ENCODE assay signal across 17 cellular contexts in the genomic region with DNA sequence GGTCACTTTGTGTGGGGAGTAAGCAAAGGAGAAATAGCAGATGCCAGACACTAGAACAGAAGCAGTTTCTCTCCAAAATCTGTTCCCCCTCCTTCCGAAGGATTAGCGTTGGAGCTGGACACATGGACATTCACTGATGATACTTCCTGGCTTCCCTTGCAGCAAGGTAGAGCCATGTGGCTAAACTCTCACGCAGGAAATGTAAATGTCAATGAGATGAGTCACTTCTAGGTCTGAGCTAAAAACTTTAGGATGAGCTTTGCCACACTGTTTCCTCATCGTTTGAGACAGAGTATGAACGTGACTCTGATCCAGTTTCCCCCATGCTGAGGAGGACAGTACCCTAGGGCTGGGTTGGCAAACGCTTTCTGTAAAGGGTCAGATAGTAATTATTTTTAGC. TPM values are rescaled to one million over a fixed set of nuclear protein-coding genes. Genes with fewer than 3 reads are reported as not detected.
DNase-seq lines count a peak whose midpoint lies in the region; ATAC-seq and TF ChIP-seq lines count a peak whose summit lies in the region.
"Had no signal": no experiment of that assay in that cellular context is flagged by ENCODE, and none has a peak within 500 bp of the region (broad histone marks: within the 10 kb centered on the region; RNA-seq: fewer than 3 reads in every experiment).

No MANE protein-coding gene starts in this region.

- H2AFZ ChIP-seq in HCT116 (ENCODE audit: low read depth, low read length, poor library complexity, severe bottlenecking), result no peak overlapping the region

- H3K27me3 ChIP-seq in HCT116 (ENCODE audit: insufficient read depth, low read length) (no peaks in the 10 kb centered on the region), gastroesophageal sphincter (peaks cover 2% of the 10 kb centered on the region)
- H3K27me3 ChIP-seq: colonic mucosa, vagina had no signal

- TF ChIP-seq CTCF in AG04449 (IDR thresholded peaks at IDR 0.05; ENCODE audit: insufficient read depth, low read length, missing control alignments) (no peak), HCT116 (IDR thresholded peaks at IDR 0.05 in 2 of 3, conservative IDR thresholded peaks at IDR 0.05 in 1 of 3; ENCODE audit: borderline replicate concordance in 1 of 3, insufficient read depth in 1 of 3, low read depth in 2 of 3, low read length in 2 of 3) (no peak), gastroesophageal sphincter (IDR thresholded peaks at IDR 0.05) (no peak), mesothelial cell of epicardium (IDR thresholded peaks at IDR 0.05; ENCODE audit: unreplicated experiment) (no peak)

- DNase-seq in AG04449 (ENCODE audit: low read depth, low spot score), result peak; percentile 4
- no peak for DNase-seq in HCT116 (ENCODE audit: low read depth, low spot score)
- peak; percentile 25 for DNase-seq in SK-MEL-5 (ENCODE audit: low read depth, low spot score)
- no peak for DNase-seq in mesothelial cell of epicardium (ENCODE audit: low spot score in 2 of 2, unreplicated experiment in 2 of 2)
- DNase-seq in stimulated activated naive CD4-positive, alpha-beta T cell treated with Interleukin-2 at 50 U/mL for 16 hours (lab: John Stamatoyannopoulos, UW), result no peak
- DNase-seq in T1000 (lab: John Stamatoyannopoulos, UW), result no peak
- no peak for DNase-seq in NCI-H1417 (lab: John Stamatoyannopoulos, UW)
- DNase-seq: activated CD4-positive, CD25-positive, alpha-beta regulatory T cell; C1 segment of cervical spinal cord; colonic mucosa; NCI-H524; SHP77; spleen had no signal

- H3K27ac ChIP-seq in HCT116 (ENCODE audit: low read depth, low read length) (no peak overlapping the region), gastroesophageal sphincter (peak overlapping the region in 3 of 4 donors; percentile 75 to 77 (median 75))
- H3K27ac ChIP-seq: colonic mucosa, spleen, vagina had no signal

- H4K20me1 ChIP-seq in HCT116 (ENCODE audit: insufficient read depth), result no peaks in the 10 kb centered on the region

- H3K9me2 ChIP-seq in HCT116 (ENCODE audit: insufficient read depth), result no peaks in the 10 kb centered on the region

- in situ Hi-C loops in SK-MEL-5 (cut with HindIII; ENCODE audit: low pct_unique_long_range_greater_than_20kb, low sequenced_read_pairs), result no loop called here

- TF ChIP-seq RAD21 in HCT116 (IDR thresholded peaks at IDR 0.05; ENCODE audit: low read depth), result no peak

- no peak overlapping the region for H3K27ac Mint-ChIP-seq in mesothelial cell of epicardium
- H3K27ac Mint-ChIP-seq: natural killer cell treated with Interleukin-12 subunit alpha and Interleukin-12 subunit beta and Interleukin-15 and Interleukin-18, amount 100 ng/mL, for 72 hours had no signal

- CTCF ChIA-PET in AG04449 (lab: Yijun Ruan, JAX), result interaction anchor here (1.0 to 1.5 kb wide), 2 partner anchors 50 to 54 kb away, joined by 3 to 9 read pairs; no protein-coding TSS in a partner anchor
- CTCF ChIA-PET in HCT116 (lab: Charles Lee), result no interaction called here

- RAD21 ChIA-PET in HCT116 (lab: Charles Lee; ENCODE audit: low non-redundant PET in 1 of 2, low total read pairs in 2 of 2, uncharacterized antibody in 2 of 2, unreplicated experiment in 2 of 2), result no interaction called here

- TF ChIP-seq POLR2A in HCT116 (IDR thresholded peaks at IDR 0.05; ENCODE audit: borderline replicate concordance, extremely low read depth, insufficient read depth, insufficient read length), result no peak
- no peak for TF ChIP-seq POLR2A in gastroesophageal sphincter (IDR thresholded peaks at IDR 0.05)

- peaks cover 0 to 8% of the 10 kb centered on the region in 2 experiments; a peak in 2 of 4 replicates for H3K4me1 ChIP-seq in HCT116 (ENCODE audit: control insufficient read depth in 1 of 2, insufficient read depth in 2 of 2, low read length in 2 of 2)
- H3K4me1 ChIP-seq in gastroesophageal sphincter, result peaks cover 0 to 52% (median 6%) of the 10 kb centered on the region in 3 donors
- H3K4me1 ChIP-seq: colonic mucosa, vagina had no signal

- WGBS in gastroesophageal sphincter (ENCODE audit: low coverage in 1 of 2), 2 donors, result 65 to 75% methylated on average over 4 to 5 of the region's 6 CpGs

- H3K79me2 ChIP-seq in HCT116 (ENCODE audit: insufficient read depth, low read length), result no peaks in the 10 kb centered on the region

- no peak for TF ChIP-seq EP300 in gastroesophageal sphincter (IDR thresholded peaks at IDR 0.05)

- H3K4me3 ChIP-seq in AG04449 (ENCODE audit: low read depth, low read length), result no peak overlapping the region
- no peak overlapping the region for H3K4me3 ChIP-seq in HCT116 (replicated peaks in 1 of 2; ENCODE audit: low read depth in 1 of 2, low read length in 2 of 2)
- H3K4me3 ChIP-seq in gastroesophageal sphincter, result no peak overlapping the region
- H3K4me3 ChIP-seq: colonic mucosa, spleen, vagina had no signal

- H3K9me3 ChIP-seq in HCT116 (ENCODE audit: control insufficient read depth in 1 of 2, insufficient read depth in 1 of 2, low read depth in 1 of 2, low read length in 2 of 2) (peaks cover 0 to 3% of the 10 kb centered on the region in 2 experiments; a peak in 1 of 4 replicates), gastroesophageal sphincter (peaks cover 0 to 10% (median 0%) of the 10 kb centered on the region in 3 donors)
- H3K9me3 ChIP-seq: colonic mucosa had no signal

- no peaks in the 10 kb centered on the region for H3K36me3 ChIP-seq in HCT116 (ENCODE audit: control insufficient read depth in 1 of 2, insufficient read depth in 2 of 2, low read length in 2 of 2)
- H3K36me3 ChIP-seq in gastroesophageal sphincter, result no peaks in the 10 kb centered on the region
- H3K36me3 ChIP-seq: colonic mucosa, spleen, vagina had no signal

- H3K4me1 Mint-ChIP-seq in mesothelial cell of epicardium, result peaks cover 6% of the 10 kb centered on the region

- ATAC-seq in HCT116 (no peak; the same call in 1 of the 2 replicates), gastroesophageal sphincter (no peak)
- ATAC-seq: natural killer cell treated with Interleukin-12 subunit alpha and Interleukin-12 subunit beta and Interleukin-15 and Interleukin-18, amount 100 ng/mL, for 72 hours had no signal

- no peak overlapping the region for H3K4me2 ChIP-seq in HCT116 (ENCODE audit: low read length)

- H3K4me3 Mint-ChIP-seq in mesothelial cell of epicardium, result no peak overlapping the region
- H3K4me3 Mint-ChIP-seq: natural killer cell treated with Interleukin-12 subunit alpha and Interleukin-12 subunit beta and Interleukin-15 and Interleukin-18, amount 100 ng/mL, for 72 hours had no signal

- H3K9me3 Mint-ChIP-seq in mesothelial cell of epicardium, result peaks cover 17% of the 10 kb centered on the region
- H3K9me3 Mint-ChIP-seq: natural killer cell treated with Interleukin-12 subunit alpha and Interleukin-12 subunit beta and Interleukin-15 and Interleukin-18, amount 100 ng/mL, for 72 hours had no signal

- BruUV-seq in HCT116 (replicated peaks; lab: Mats Ljungman, UMichigan), result no TSS peak

- H3K36me3 Mint-ChIP-seq in mesothelial cell of epicardium, result no peaks in the 10 kb centered on the region
- H3K36me3 Mint-ChIP-seq: natural killer cell treated with Interleukin-12 subunit alpha and Interleukin-12 subunit beta and Interleukin-15 and Interleukin-18, amount 100 ng/mL, for 72 hours had no signal

- POLR2A ChIA-PET in AG04449 (lab: Yijun Ruan, JAX) (no interaction called here), HCT116 (lab: Charles Lee) (no interaction called here)

- no peaks in the 10 kb centered on the region for H3K27me3 Mint-ChIP-seq in mesothelial cell of epicardium (ENCODE audit: low read depth)

- H3K9ac ChIP-seq in HCT116 (ENCODE audit: low read length), result no peak overlapping the region

- intact Hi-C loops in HCT116 (cut with micrococcal nuclease), result no loop called here

TF ChIP-seq in HCT116, 20 proteins besides CTCF, POLR2A, EP300 and RAD21:
- peak; percentile 41 for TF ChIP-seq MAX (IDR thresholded peaks at IDR 0.05)
- TF ChIP-seq JUND (IDR thresholded peaks at IDR 0.05), result peak; percentile 13; the same call in 1 of the 2 replicates
- TF ChIP-seq SIN3A (IDR thresholded peaks at IDR 0.05; ENCODE audit: low read depth), result no peak
TF ChIP-seq in HCT116: peak in this region for 2.

RNA-seq across cellular contexts. Expression of gene BHMT2, which starts 5.1 kb away (rescaled TPM):
- 0.20 TPM for total RNA-seq in HCT116 (2021; ENCODE audit: unreplicated experiment)
- 0.04 TPM in 1 of 2 replicates, not detected in the other for polyA plus RNA-seq in HCT116 (2012)
- not detected in 2 replicates for total RNA-seq in SK-MEL-5 (2014; rRNA removed; shearing (Covaris generic))
- not detected in 2 replicates for polyA plus RNA-seq in SK-MEL-5 (2015; cell fraction: cytosol; rRNA removed)
- polyA plus RNA-seq in SK-MEL-5 (2015; cell fraction: nucleus; rRNA removed), result not detected in 2 replicates
- 100 to 1,000 TPM in 1 of 4 donors, 10 to 100 TPM in 3; 41.9 to 105 (median 54.8) TPM for total RNA-seq in gastroesophageal sphincter
- total RNA-seq in mesothelial cell of epicardium, result not detected in 3 replicates
- total RNA-seq: H1; natural killer cell treated with Interleukin-12 subunit alpha and Interleukin-12 subunit beta and Interleukin-15 and Interleukin-18, amount 100 ng/mL, for 72 hours had no signal

RNA-seq across cellular contexts. Expression of gene DMGDH, which starts 5.2 kb away (rescaled TPM):
- total RNA-seq in HCT116 (2021; ENCODE audit: unreplicated experiment) (2.3 TPM), gastroesophageal sphincter (1 to 10 TPM; 4.7 to 7.3 (median 6.0) TPM), mesothelial cell of epicardium (1.2 to 2.1 TPM (median 1.8 TPM) in 3 replicates)
- 1.3 and 2.0 TPM in 2 replicates for polyA plus RNA-seq in HCT116 (2012)
- total RNA-seq in SK-MEL-5 (2014; rRNA removed; shearing (Covaris generic)), result not detected in 2 replicates
- not detected in 2 replicates for polyA plus RNA-seq in SK-MEL-5 (2015; cell fraction: cytosol; rRNA removed)
- not detected in 2 replicates for polyA plus RNA-seq in SK-MEL-5 (2015; cell fraction: nucleus; rRNA removed)
- total RNA-seq: H1 had no signal

RNA-seq across cellular contexts. Expression of gene BHMT, which starts 37.0 kb away (rescaled TPM):
- total RNA-seq in HCT116 (2021; ENCODE audit: unreplicated experiment), result 0.44 TPM
- polyA plus RNA-seq in HCT116 (2012), result not detected in 2 replicates
- total RNA-seq in SK-MEL-5 (2014; rRNA removed; shearing (Covaris generic)), result not detected in 2 replicates
- polyA plus RNA-seq in SK-MEL-5 (2015; cell fraction: cytosol; rRNA removed), result not detected in 2 replicates
- 0.27 TPM in 1 of 2 replicates, not detected in the other for polyA plus RNA-seq in SK-MEL-5 (2015; cell fraction: nucleus; rRNA removed)
- total RNA-seq in gastroesophageal sphincter, result 10 to 100 TPM in 1 of 4 donors, 1 to 10 TPM in 2, not detected in 1; 1.9 to 10.8 (median 2.7) TPM
- not detected in 3 replicates for total RNA-seq in mesothelial cell of epicardium
- total RNA-seq: natural killer cell treated with Interleukin-12 subunit alpha and Interleukin-12 subunit beta and Interleukin-15 and Interleukin-18, amount 100 ng/mL, for 72 hours; spleen; vagina had no signal
- polyA plus RNA-seq: spleen had no signal

Comparison
In these comparisons a context has a peak if more than half of its experiments do, and no peak if none do; other contexts are left out.
1. DNase-seq: peak in AG04449 (single experiment) and SK-MEL-5 (single experiment); none in HCT116 (single experiment), mesothelial cell of epicardium (0 of 2), stimulated activated naive CD4-positive, alpha-beta T cell treated with Interleukin-2 at 50 U/mL for 16 hours (single experiment), T1000 (single experiment) and NCI-H1417 (0 of 3).
2. RNA of gene BHMT2, which starts 5.1 kb away (total RNA-seq): 41.9 to 105 TPM in gastroesophageal sphincter; 0.20 TPM in HCT116 (single experiment), not detected in SK-MEL-5 and not detected in mesothelial cell of epicardium; every median in the first group is over 10 times any median in the second.